1 cellular context compared by ENCODE assay signal in the genomic region with DNA sequence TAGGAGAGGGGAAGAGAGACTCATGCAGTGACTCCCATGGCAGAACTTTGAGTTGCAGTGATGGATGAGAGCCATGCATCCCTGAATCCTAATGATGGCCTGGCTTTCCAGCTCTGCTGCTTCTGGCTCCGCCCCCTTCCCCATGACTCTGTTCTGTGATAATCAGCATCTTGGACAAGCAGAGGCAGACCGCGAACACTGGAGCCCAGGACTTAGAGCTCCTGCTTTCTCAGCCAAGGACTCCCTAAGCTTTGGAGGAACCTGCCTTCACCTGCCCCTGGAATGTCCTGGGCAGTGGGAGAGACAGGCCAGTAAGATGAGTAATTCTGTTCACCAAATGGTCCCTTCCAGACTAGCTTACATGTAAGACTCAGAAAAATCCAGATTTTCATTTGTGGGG.
TF ChIP-seq lines count a peak whose summit lies in the region.

No MANE protein-coding gene starts in this region.

TF ChIP-seq in HCT116, 20 proteins besides CTCF, POLR2A, EP300 and RAD21 (continued from another document):
- TF ChIP-seq EZH2phosphoT487 (IDR thresholded peaks at IDR 0.05; ENCODE audit: borderline replicate concordance) (no peak), SRF (IDR thresholded peaks at IDR 0.05; ENCODE audit: low read depth) (no peak), POLR2AphosphoS5 (IDR thresholded peaks at IDR 0.05; ENCODE audit: low read depth, low read length) (no peak), TCF7L2 (IDR thresholded peaks at IDR 0.05; ENCODE audit: borderline replicate concordance, extremely low read depth, insufficient read depth, insufficient read length) (no peak), SIN3A (IDR thresholded peaks at IDR 0.05; ENCODE audit: low read depth) (no peak), JUND (IDR thresholded peaks at IDR 0.05) (no peak), CBX3 (IDR thresholded peaks at IDR 0.05; ENCODE audit: low read depth) (no peak), ZNF274 (IDR thresholded peaks at IDR 0.05; ENCODE audit: low read depth, low read length) (no peak)
- TF ChIP-seq, protein P1, sequence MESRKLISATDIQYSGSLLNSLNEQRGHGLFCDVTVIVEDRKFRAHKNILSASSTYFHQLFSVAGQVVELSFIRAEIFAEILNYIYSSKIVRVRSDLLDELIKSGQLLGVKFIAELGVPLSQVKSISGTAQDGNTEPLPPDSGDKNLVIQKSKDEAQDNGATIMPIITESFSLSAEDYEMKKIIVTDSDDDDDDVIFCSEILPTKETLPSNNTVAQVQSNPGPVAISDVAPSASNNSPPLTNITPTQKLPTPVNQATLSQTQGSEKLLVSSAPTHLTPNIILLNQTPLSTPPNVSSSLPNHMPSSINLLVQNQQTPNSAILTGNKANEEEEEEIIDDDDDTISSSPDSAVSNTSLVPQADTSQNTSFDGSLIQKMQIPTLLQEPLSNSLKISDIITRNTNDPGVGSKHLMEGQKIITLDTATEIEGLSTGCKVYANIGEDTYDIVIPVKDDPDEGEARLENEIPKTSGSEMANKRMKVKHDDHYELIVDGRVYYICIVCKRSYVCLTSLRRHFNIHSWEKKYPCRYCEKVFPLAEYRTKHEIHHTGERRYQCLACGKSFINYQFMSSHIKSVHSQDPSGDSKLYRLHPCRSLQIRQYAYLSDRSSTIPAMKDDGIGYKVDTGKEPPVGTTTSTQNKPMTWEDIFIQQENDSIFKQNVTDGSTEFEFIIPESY (IDR thresholded peaks at IDR 0.05; ENCODE audit: extremely low read depth, insufficient replicate concordance, low read length), result no peak
- TF ChIP-seq, protein P2, sequence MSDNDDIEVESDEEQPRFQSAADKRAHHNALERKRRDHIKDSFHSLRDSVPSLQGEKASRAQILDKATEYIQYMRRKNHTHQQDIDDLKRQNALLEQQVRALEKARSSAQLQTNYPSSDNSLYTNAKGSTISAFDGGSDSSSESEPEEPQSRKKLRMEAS (IDR thresholded peaks at IDR 0.05), result no peak
